Comparison of ENCODE assay signal across 29 cellular contexts in genomic region chr11:118014022-118014421, GRCh38. TPM values are rescaled to one million over a fixed set of nuclear protein-coding genes. Genes with fewer than 3 reads are reported as not detected.
DNase-seq lines count a peak whose midpoint lies in the region; ATAC-seq and TF ChIP-seq lines count a peak whose summit lies in the region.
"Had no signal": no experiment of that assay in that cellular context is flagged by ENCODE, and none has a peak within 500 bp of the region (broad histone marks: within the 10 kb centered on the region; RNA-seq: fewer than 3 reads in every experiment).

No MANE protein-coding gene starts in this region.

- DNase-seq in CD14-positive monocyte (ENCODE audit: low spot score) = no peak
- DNase-seq in CD8-positive, alpha-beta T cell = no peak
- no peak for DNase-seq in activated CD8-positive, alpha-beta T cell treated with anti-CD3 and anti-CD28 coated beads, Interleukin-2, amount 10 ng/mL, durations not matched to agents 7 days and 5 days
- DNase-seq in naive thymus-derived CD4-positive, alpha-beta T cell = no peak
- DNase-seq in spleen = no peak
- DNase-seq in T-helper 9 cell = no peak
- DNase-seq: activated naive CD4-positive, alpha-beta T cell treated with anti-CD3 and anti-CD28 coated beads, Interleukin-2, amount 10 ng/mL, durations not matched to agents 7 days and 5 days; Calu3; DMS79; H7; hypothalamus; Kasumi-1; left colon; mucosa of descending colon; NCI-H1436; NCI-H345; NCI-H69; retina; thyroid gland had no signal

- intact Hi-C loops in CD14-positive monocyte (cut with micrococcal nuclease) (loop anchor here in 1 of 2 donors (5.0 to 10.0 kb wide), 3 partner anchors 38 to 71 kb away; partner anchors contain the start of gene SMIM35), spleen (cut with DNase I; ENCODE audit: low total_unique reads) (no loop called here)
- intact Hi-C loops in CD8-positive, alpha-beta T cell (cut with DNase I, micrococcal nuclease) = no loop called here
- intact Hi-C loops in naive thymus-derived CD4-positive, alpha-beta T cell (cut with micrococcal nuclease) = no loop called here

- H3K4me3 ChIP-seq in CD8-positive, alpha-beta T cell (ENCODE audit: low read depth, low read length) = no peak overlapping the region
- no peak overlapping the region for H3K4me3 ChIP-seq in naive thymus-derived CD4-positive, alpha-beta T cell (ENCODE audit: low read length)
- no peak overlapping the region for H3K4me3 ChIP-seq in spleen
- H3K4me3 ChIP-seq: BLaER1, mucosa of descending colon, PC-9, skin epidermis, thyroid gland, vagina had no signal

- H3K27me3 Mint-ChIP-seq in CD14-positive monocyte (ENCODE audit: low read depth in 3 of 3) = peaks cover 0 to 2% (median 2%) of the 10 kb centered on the region in 3 donors
- H3K27me3 Mint-ChIP-seq in CD8-positive, alpha-beta T cell (ENCODE audit: low read depth) = no peaks in the 10 kb centered on the region
- H3K27me3 Mint-ChIP-seq in activated CD8-positive, alpha-beta T cell treated with anti-CD3 and anti-CD28 coated beads, Interleukin-2, amount 10 ng/mL, durations not matched to agents 7 days and 5 days (ENCODE audit: low read depth) = no peaks in the 10 kb centered on the region
- peaks cover 0 to 4% (median 0%) of the 10 kb centered on the region in 5 donors for H3K27me3 Mint-ChIP-seq in naive thymus-derived CD4-positive, alpha-beta T cell

- peaks cover 77% of the 10 kb centered on the region for H3K4me1 Mint-ChIP-seq in CD14-positive monocyte
- H3K4me1 Mint-ChIP-seq in CD8-positive, alpha-beta T cell (ENCODE audit: low read depth) = peaks cover 93% of the 10 kb centered on the region
- peaks cover 93% of the 10 kb centered on the region for H3K4me1 Mint-ChIP-seq in activated CD8-positive, alpha-beta T cell treated with anti-CD3 and anti-CD28 coated beads, Interleukin-2, amount 10 ng/mL, durations not matched to agents 7 days and 5 days (ENCODE audit: low read depth)
- H3K4me1 Mint-ChIP-seq in naive thymus-derived CD4-positive, alpha-beta T cell = peaks cover 60 to 74% (median 68%) of the 10 kb centered on the region in 7 donors
- H3K4me1 Mint-ChIP-seq: neural crest cell had no signal

- peaks cover 10 to 18% (median 16%) of the 10 kb centered on the region in 7 donors for H3K9me3 Mint-ChIP-seq in CD14-positive monocyte
- H3K9me3 Mint-ChIP-seq in CD8-positive, alpha-beta T cell = peaks cover 15% of the 10 kb centered on the region
- H3K9me3 Mint-ChIP-seq in activated CD8-positive, alpha-beta T cell treated with anti-CD3 and anti-CD28 coated beads, Interleukin-2, amount 10 ng/mL, durations not matched to agents 7 days and 5 days (ENCODE audit: insufficient read depth) = peaks cover 22% of the 10 kb centered on the region
- peaks cover 0 to 25% (median 18%) of the 10 kb centered on the region in 11 donors for H3K9me3 Mint-ChIP-seq in naive thymus-derived CD4-positive, alpha-beta T cell

- no peak overlapping the region for H3K27ac ChIP-seq in CD8-positive, alpha-beta T cell (ENCODE audit: low read depth, low read length)
- no peak overlapping the region for H3K27ac ChIP-seq in naive thymus-derived CD4-positive, alpha-beta T cell (ENCODE audit: low read depth, low read length)
- H3K27ac ChIP-seq in spleen = peak overlapping the region in 3 of 8 donors; percentile 96 to 98 (median 98)
- H3K27ac ChIP-seq: BLaER1, parathyroid adenoma, PC-9, thyroid gland, vagina had no signal

- POLR2A ChIA-PET in CD8-positive, alpha-beta T cell (lab: Charles Lee) = interaction anchor here (1.3 to 27.3 kb wide), 4 partner anchors 19 to 190 kb away, joined by 3 to 633 read pairs (median 4); partner anchors contain the start of genes FXYD2 and IL10RA
- POLR2A ChIA-PET in activated CD8-positive, alpha-beta T cell treated with anti-CD3 and anti-CD28 coated beads, Interleukin-2, amount 10 ng/mL, durations not matched to agents 7 days and 5 days (lab: Charles Lee) = interaction anchor here (3.7 to 5.4 kb wide), 2 partner anchors 12 to 26 kb away, joined by 21 to 28 read pairs; partner anchors contain the start of gene IL10RA
- POLR2A ChIA-PET in naive thymus-derived CD4-positive, alpha-beta T cell (lab: Charles Lee) = interaction anchor here (1.8 to 3.4 kb wide), 2 partner anchors 13 to 17 kb away, joined by 5 to 37 read pairs; no protein-coding TSS in a partner anchor

- H3K4me1 ChIP-seq in CD8-positive, alpha-beta T cell (ENCODE audit: insufficient read depth, low read length) = peaks cover 84% of the 10 kb centered on the region
- peaks cover 50 to 82% of the 10 kb centered on the region in 2 donors for H3K4me1 ChIP-seq in naive thymus-derived CD4-positive, alpha-beta T cell (ENCODE audit: control insufficient read depth in 2 of 2, insufficient read depth in 2 of 2, low read length in 2 of 2)
- peaks cover 29 to 80% (median 65%) of the 10 kb centered on the region in 6 donors for H3K4me1 ChIP-seq in spleen
- H3K4me1 ChIP-seq: parathyroid adenoma, thyroid gland, vagina had no signal

- CTCF ChIA-PET in CD8-positive, alpha-beta T cell (lab: Charles Lee) = interaction anchor here (2.8 to 3.6 kb wide), 2 partner anchors 39 to 63 kb away, joined by 14 to 15 read pairs; no protein-coding TSS in a partner anchor
- CTCF ChIA-PET in activated CD8-positive, alpha-beta T cell treated with anti-CD3 and anti-CD28 coated beads, Interleukin-2, amount 10 ng/mL, durations not matched to agents 7 days and 5 days (lab: Charles Lee) = interaction anchor here (0.8 to 5.5 kb wide), 4 partner anchors 12 to 63 kb away, joined by 3 to 26 read pairs (median 12); no protein-coding TSS in a partner anchor
- CTCF ChIA-PET in naive thymus-derived CD4-positive, alpha-beta T cell (lab: Charles Lee) = interaction anchor here (1.6 kb wide), 1 partner anchor 39 kb away, joined by 4 read pairs; no protein-coding TSS in a partner anchor

- H3K4me3 Mint-ChIP-seq in CD14-positive monocyte = no peak overlapping the region
- H3K4me3 Mint-ChIP-seq in CD8-positive, alpha-beta T cell = peak overlapping the region; percentile 21
- no peak overlapping the region for H3K4me3 Mint-ChIP-seq in activated CD8-positive, alpha-beta T cell treated with anti-CD3 and anti-CD28 coated beads, Interleukin-2, amount 10 ng/mL, durations not matched to agents 7 days and 5 days
- peak overlapping the region in 5 of 10 donors; percentile 1 to 65 (median 18) for H3K4me3 Mint-ChIP-seq in naive thymus-derived CD4-positive, alpha-beta T cell
- H3K4me3 Mint-ChIP-seq: activated naive CD4-positive, alpha-beta T cell treated with anti-CD3 and anti-CD28 coated beads, Interleukin-2, amount 10 ng/mL, durations not matched to agents 7 days and 5 days; neural crest cell had no signal

- ATAC-seq in CD8-positive, alpha-beta T cell = no peak
- ATAC-seq in activated CD8-positive, alpha-beta T cell treated with anti-CD3 and anti-CD28 coated beads, Interleukin-2, amount 10 ng/mL, durations not matched to agents 7 days and 5 days = no peak
- no peak for ATAC-seq in naive thymus-derived CD4-positive, alpha-beta T cell
- no peak for ATAC-seq in HG03457 (IDR thresholded peaks at IDR 0.05; ENCODE audit: unreplicated experiment)
- ATAC-seq: left colon, mucosa of descending colon, Right ventricle myocardium inferior, SK-N-SH treated with all-trans-retinoic acid at 6 μM for 48 hours had no signal

- no peaks in the 10 kb centered on the region for H3K36me3 ChIP-seq in CD8-positive, alpha-beta T cell (ENCODE audit: insufficient read depth, low read length)
- H3K36me3 ChIP-seq in naive thymus-derived CD4-positive, alpha-beta T cell (ENCODE audit: control insufficient read depth in 2 of 3, insufficient read depth in 3 of 3, low read length in 3 of 3) = no peaks in the 10 kb centered on the region
- no peaks in the 10 kb centered on the region for H3K36me3 ChIP-seq in spleen
- H3K36me3 ChIP-seq: BLaER1, thyroid gland, vagina had no signal

- TF ChIP-seq POLR2A in spleen (IDR thresholded peaks at IDR 0.05) = no peak

- TF ChIP-seq CTCF in CD14-positive monocyte (IDR thresholded peaks at IDR 0.05) = no peak
- no peak for TF ChIP-seq CTCF in CD8-positive, alpha-beta T cell (IDR thresholded peaks at IDR 0.05)
- no peak for TF ChIP-seq CTCF in spleen (IDR thresholded peaks at IDR 0.05 in 8 of 11, conservative IDR thresholded peaks at IDR 0.05 in 3 of 11)

- peaks cover 9 to 15% of the 10 kb centered on the region in 2 donors for H3K36me3 Mint-ChIP-seq in CD14-positive monocyte
- peaks cover 10% of the 10 kb centered on the region for H3K36me3 Mint-ChIP-seq in CD8-positive, alpha-beta T cell
- H3K36me3 Mint-ChIP-seq in activated CD8-positive, alpha-beta T cell treated with anti-CD3 and anti-CD28 coated beads, Interleukin-2, amount 10 ng/mL, durations not matched to agents 7 days and 5 days (ENCODE audit: low read depth) = peaks cover 61% of the 10 kb centered on the region
- peaks cover under 1 to 44% (median 10%) of the 10 kb centered on the region in 5 donors for H3K36me3 Mint-ChIP-seq in naive thymus-derived CD4-positive, alpha-beta T cell

- H3K27me3 ChIP-seq in CD8-positive, alpha-beta T cell (ENCODE audit: insufficient read depth, low read length) = no peaks in the 10 kb centered on the region
- H3K27me3 ChIP-seq in naive thymus-derived CD4-positive, alpha-beta T cell (ENCODE audit: control insufficient read depth in 2 of 2, insufficient read depth in 2 of 2, low read length in 2 of 2) = no peaks in the 10 kb centered on the region
- no peaks in the 10 kb centered on the region for H3K27me3 ChIP-seq in spleen (replicated peaks in 1 of 7)
- H3K27me3 ChIP-seq: BLaER1, thyroid gland, vagina had no signal

- H3K27ac Mint-ChIP-seq in CD14-positive monocyte = peak overlapping the region in 6 of 7 donors; percentile 46 to 99 (median 96)
- H3K27ac Mint-ChIP-seq in CD8-positive, alpha-beta T cell = peak overlapping the region; percentile 43
- peak overlapping the region; percentile 91 for H3K27ac Mint-ChIP-seq in activated CD8-positive, alpha-beta T cell treated with anti-CD3 and anti-CD28 coated beads, Interleukin-2, amount 10 ng/mL, durations not matched to agents 7 days and 5 days
- H3K27ac Mint-ChIP-seq in naive thymus-derived CD4-positive, alpha-beta T cell = peak overlapping the region in 6 of 9 donors; percentile 0 to 84 (median 14)
- H3K27ac Mint-ChIP-seq: activated naive CD4-positive, alpha-beta T cell treated with anti-CD3 and anti-CD28 coated beads, Interleukin-2, amount 10 ng/mL, durations not matched to agents 7 days and 5 days had no signal

- peaks cover 3% of the 10 kb centered on the region for H3K9me3 ChIP-seq in CD8-positive, alpha-beta T cell (ENCODE audit: low read length)
- peaks cover 0 to 15% (median 2%) of the 10 kb centered on the region in 3 experiments for H3K9me3 ChIP-seq in naive thymus-derived CD4-positive, alpha-beta T cell (ENCODE audit: control insufficient read depth in 2 of 3, low read length in 3 of 3)
- peaks cover 0 to 23% (median 18%) of the 10 kb centered on the region in 8 donors for H3K9me3 ChIP-seq in spleen
- H3K9me3 ChIP-seq: thyroid gland, vagina had no signal

- WGBS in spleen, 5 donors = 90 to 95% (median 93%) methylated on average over 3 of the region's 3 CpGs

RNA-seq across cellular contexts. Expression of gene IL10RA, which starts 27.8 kb away (rescaled TPM):
- polyA plus RNA-seq in CD14-positive monocyte (100 to 1,000 TPM; 152 to 226 TPM), spleen (10 to 100 TPM; 32.9 to 39.4 (median 38.3) TPM)
- total RNA-seq in CD8-positive, alpha-beta T cell = 100 to 1,000 TPM; 295 to 299 TPM
- total RNA-seq in activated CD8-positive, alpha-beta T cell treated with anti-CD3 and anti-CD28 coated beads, Interleukin-2, amount 10 ng/mL, durations not matched to agents 7 days and 5 days = 100 to 1,000 TPM; 202 to 210 TPM
- total RNA-seq in naive thymus-derived CD4-positive, alpha-beta T cell = 100 to 1,000 TPM; 154 to 300 (median 184) TPM
- 100 to 1,000 TPM in 1 of 2 donors, 10 to 100 TPM in 1; 85.2 to 163 TPM for polyA plus RNA-seq in naive thymus-derived CD4-positive, alpha-beta T cell
- total RNA-seq in spleen = 100 to 1,000 TPM; 114 to 239 (median 171) TPM
- total RNA-seq: H7, lung microvascular endothelial cell, PC-9 had no signal

Comparison
In these comparisons a context has a peak if more than half of its experiments do, and no peak if none do; other contexts are left out.
1. H3K27ac Mint-ChIP-seq: peak in every context shown above with its lines; median percentile 96 in CD14-positive monocyte; 91 in activated CD8-positive, alpha-beta T cell treated with anti-CD3 and anti-CD28 coated beads, Interleukin-2, amount 10 ng/mL, durations not matched to agents 7 days and 5 days; 43 in CD8-positive, alpha-beta T cell; 14 in naive thymus-derived CD4-positive, alpha-beta T cell.